In the genomic region with DNA sequence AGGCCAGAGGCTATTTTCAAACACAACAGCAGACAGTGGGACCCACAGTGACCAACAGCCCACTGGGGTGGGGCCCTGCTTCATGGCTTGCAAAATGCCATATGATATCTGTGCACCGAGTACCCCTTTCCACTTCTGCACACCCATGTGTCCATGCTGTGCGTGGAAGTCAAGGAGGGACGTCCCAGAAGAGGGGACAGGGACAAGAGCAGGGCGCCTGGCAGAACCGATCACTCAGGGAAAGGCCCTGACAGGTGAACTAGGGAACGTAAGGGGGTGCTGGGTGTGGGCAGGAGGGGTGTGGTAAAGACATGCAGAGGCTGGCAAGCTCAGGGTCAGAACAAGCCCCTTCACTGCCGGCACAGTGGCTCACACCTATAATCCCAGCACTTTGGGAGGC, we compare ENCODE assay signal across 29 cellular contexts. TPM values are rescaled to one million over a fixed set of nuclear protein-coding genes. Genes with fewer than 3 reads are reported as not detected.
"Had no signal": no experiment of that assay in that cellular context is flagged by ENCODE, and none has a peak within 500 bp of the region (broad histone marks: within the 10 kb centered on the region; RNA-seq: fewer than 3 reads in every experiment).

No MANE protein-coding gene starts in this region.

- H3K4me3 Mint-ChIP-seq: naive thymus-derived CD8-positive, alpha-beta T cell; nephron; neural crest cell; stimulated activated memory B cell treated with anti-CD40 and anti-IgM and Interleukin-4, amounts not matched to agents 10 μg/mL and 1 μg/mL and 100 μg/mL, for 72 hours; stimulated activated naive CD8-positive, alpha-beta T cell treated with anti-CD3 and anti-CD28 coated beads, Interleukin-15, amount 100 ng/mL, for 72 hours; type B pancreatic cell had no signal

- H3K4me1 ChIP-seq: left ventricle myocardium inferior, pancreas, prostate gland, tibial nerve, vagina had no signal

- H3K36me3 ChIP-seq: left ventricle myocardium inferior, pancreas, prostate gland, spleen, tibial nerve, vagina had no signal

- H3K27me3 Mint-ChIP-seq: stimulated activated memory B cell treated with anti-CD40 and anti-IgM and Interleukin-4, amounts not matched to agents 10 μg/mL and 1 μg/mL and 100 μg/mL, for 72 hours; stimulated activated naive CD8-positive, alpha-beta T cell treated with anti-CD3 and anti-CD28 coated beads, Interleukin-15, amount 100 ng/mL, for 72 hours had no signal

- H3K4me3 ChIP-seq: left ventricle myocardium inferior, lung, pancreas, prostate gland, spleen, tibial nerve, vagina had no signal

- H3K27me3 ChIP-seq: pancreas, tibial nerve, vagina had no signal

- H3K27ac ChIP-seq: left ventricle myocardium inferior, pancreas, prostate gland, spleen, tibial nerve, vagina had no signal

- DNase-seq: hippocampal formation; kidney; left colon; left ventricle myocardium inferior; midbrain; naive thymus-derived CD8-positive, alpha-beta T cell; pancreas; posterior cingulate gyrus; retina; right cardiac atrium; small intestine; spleen; stimulated activated CD4-positive, alpha-beta T cell treated with anti-CD3 and anti-CD28 coated beads, Interleukin-4, amount 100 ng/mL, for 4 hours; stimulated activated CD8-positive, alpha-beta memory T cell treated with anti-CD3 and anti-CD28 coated beads, Interleukin-4, amount 100 ng/mL, for 48 hours; stimulated activated naive CD4-positive, alpha-beta T cell treated with Interleukin-2 at 50 U/mL for 16 hours; stimulated activated naive CD8-positive, alpha-beta T cell treated with anti-CD3 and anti-CD28 coated beads, Interleukin-15, amount 100 ng/mL, for 72 hours; substantia nigra had no signal

- H3K4me1 Mint-ChIP-seq: neural crest cell; stimulated activated naive CD8-positive, alpha-beta T cell treated with anti-CD3 and anti-CD28 coated beads, Interleukin-15, amount 100 ng/mL, for 72 hours had no signal

- H3K9me3 ChIP-seq: pancreas, prostate gland, vagina had no signal

- ATAC-seq: left colon; naive thymus-derived CD8-positive, alpha-beta T cell; pancreas; right cardiac atrium; sciatic nerve; stimulated activated memory B cell treated with anti-CD40 and anti-IgM and Interleukin-4, amounts not matched to agents 10 μg/mL and 1 μg/mL and 100 μg/mL, for 72 hours; stimulated activated naive CD8-positive, alpha-beta T cell treated with anti-CD3 and anti-CD28 coated beads, Interleukin-15, amount 100 ng/mL, for 72 hours had no signal

- H3K27ac Mint-ChIP-seq: naive thymus-derived CD8-positive, alpha-beta T cell; nephron; stimulated activated memory B cell treated with anti-CD40 and anti-IgM and Interleukin-4, amounts not matched to agents 10 μg/mL and 1 μg/mL and 100 μg/mL, for 72 hours; stimulated activated naive CD8-positive, alpha-beta T cell treated with anti-CD3 and anti-CD28 coated beads, Interleukin-15, amount 100 ng/mL, for 72 hours; type B pancreatic cell had no signal

RNA-seq across cellular contexts. Expression of gene MORN5, which starts 59.0 kb away (rescaled TPM):
- total RNA-seq: left ventricle myocardium inferior; lower leg skin; mesenteric fat pad; naive thymus-derived CD8-positive, alpha-beta T cell; neural crest cell; omental fat pad; right cardiac atrium; sciatic nerve; vagina had no signal
- polyA plus RNA-seq: naive thymus-derived CD8-positive, alpha-beta T cell; small intestine; spleen had no signal
